Comparison of ENCODE assay signal across 14 cellular contexts in genomic region chr1:155650231-155650757, GRCh38. TPM values are rescaled to one million over a fixed set of nuclear protein-coding genes. Genes with fewer than 3 reads are reported as not detected.
DNase-seq lines count a peak whose midpoint lies in the region; ATAC-seq, FAIRE-seq and TF ChIP-seq lines count a peak whose summit lies in the region.
"Had no signal": no experiment of that assay in that cellular context is flagged by ENCODE, and none has a peak within 500 bp of the region (broad histone marks: within the 10 kb centered on the region; RNA-seq: fewer than 3 reads in every experiment).

No MANE protein-coding gene starts in this region.

- FAIRE-seq in A549 (lab: Jason Lieb, UNC), result no peak
- FAIRE-seq: TTC549 had no signal

- H3K27ac ChIP-seq in A549 (peak overlapping the region; percentile 25 to 71; a peak in 3 of 6 replicates), epithelial cell of prostate (peak overlapping the region; percentile 84)
- H3K27ac ChIP-seq: vagina had no signal

- no peak for TF ChIP-seq RAD21 in A549 (conservative IDR thresholded peaks at IDR 0.05 in 1 of 2, IDR thresholded peaks at IDR 0.05 in 1 of 2)

- peaks cover 61% of the 10 kb centered on the region for H3K4me1 ChIP-seq in A549

- TF ChIP-seq POLR2A in A549 (IDR thresholded peaks at IDR 0.05; ENCODE audit: low read length), result no peak

- WGBS in A549 (ENCODE audit: missing lambda C conversion rate), result 96% methylated on average over 7 of the region's 7 CpGs

- H3K4me3 ChIP-seq in A549, result no peak overlapping the region

- TF ChIP-seq CTCF in A549 (IDR thresholded peaks at IDR 0.05), result no peak

- CTCF ChIA-PET in A549 (lab: Yijun Ruan, JAX), result interaction anchor here (0.7 to 2.7 kb wide), 5 partner anchors 63 to 457 kb away, joined by 3 to 10 read pairs (median 4); no protein-coding TSS in a partner anchor

- H3K9me3 ChIP-seq in A549, result no peaks in the 10 kb centered on the region
- H3K9me3 ChIP-seq: vagina had no signal

- peak overlapping the region; percentile 84 for H3K4me2 ChIP-seq in A549

- TF ChIP-seq EP300 in A549 (IDR thresholded peaks at IDR 0.05), result no peak

- DNase-seq in A549 (ENCODE audit: low read depth in 1 of 2, low spot score in 1 of 2) (no peak), HT1080 (ENCODE audit: low read depth) (peak; percentile 14), SIG-M5 treated with dmso at 0.1 percent for 504 hours (lab: John Stamatoyannopoulos, UW; ENCODE audit: unreplicated experiment) (peak; percentile 95), epithelial cell of prostate (ENCODE audit: low read depth, low spot score) (no peak), left lobe of liver (ENCODE audit: low spot score) (no peak)
- no peak for DNase-seq in activated CD4-positive, alpha-beta T cell treated with anti-CD3 and anti-CD28 coated beads, Interleukin-2, amount 50 U/mL, for 4 hours
- DNase-seq: activated CD4-positive, alpha-beta memory T cell treated with anti-CD3 and anti-CD28 coated beads for 36 hours; activated T-cell treated with anti-CD3 and anti-CD28 coated beads, Interleukin-2, amount 50 U/mL, for 4 hours; dermis blood vessel endothelial cell; stimulated activated CD4-positive, alpha-beta T cell treated with anti-CD3 and anti-CD28 coated beads, Interleukin-4, amount 100 ng/mL, for 1 hour had no signal

- POLR2A ChIA-PET in A549 (lab: Yijun Ruan, JAX), result no interaction called here

- ATAC-seq in A549, result no peak
- no peak for ATAC-seq in HG02623 (IDR thresholded peaks at IDR 0.05; ENCODE audit: unreplicated experiment)
- no peak for ATAC-seq in left lobe of liver
- ATAC-seq in GM18520 (IDR thresholded peaks at IDR 0.05; ENCODE audit: unreplicated experiment), result no peak
- ATAC-seq: activated T-cell treated with anti-CD3 and anti-CD28 coated beads, Interleukin-2, amount 50 U/mL, for 4 hours had no signal

TF ChIP-seq in A549, 52 proteins besides CTCF, POLR2A, EP300 and RAD21:
- TF ChIP-seq, protein P1, sequence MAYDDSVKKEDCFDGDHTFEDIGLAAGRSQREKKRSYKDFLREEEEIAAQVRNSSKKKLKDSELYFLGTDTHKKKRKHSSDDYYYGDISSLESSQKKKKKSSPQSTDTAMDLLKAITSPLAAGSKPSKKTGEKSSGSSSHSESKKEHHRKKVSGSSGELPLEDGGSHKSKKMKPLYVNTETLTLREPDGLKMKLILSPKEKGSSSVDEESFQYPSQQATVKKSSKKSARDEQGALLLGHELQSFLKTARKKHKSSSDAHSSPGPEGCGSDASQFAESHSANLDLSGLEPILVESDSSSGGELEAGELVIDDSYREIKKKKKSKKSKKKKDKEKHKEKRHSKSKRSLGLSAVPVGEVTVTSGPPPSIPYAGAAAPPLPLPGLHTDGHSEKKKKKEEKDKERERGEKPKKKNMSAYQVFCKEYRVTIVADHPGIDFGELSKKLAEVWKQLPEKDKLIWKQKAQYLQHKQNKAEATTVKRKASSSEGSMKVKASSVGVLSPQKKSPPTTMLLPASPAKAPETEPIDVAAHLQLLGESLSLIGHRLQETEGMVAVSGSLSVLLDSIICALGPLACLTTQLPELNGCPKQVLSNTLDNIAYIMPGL (CRISPR knock-in tag; IDR thresholded peaks at IDR 0.05; ENCODE audit: borderline replicate concordance), result no peak
- no peak for TF ChIP-seq BCL3 (IDR thresholded peaks at IDR 0.05)
- TF ChIP-seq HEYL (CRISPR knock-in tag; IDR thresholded peaks at IDR 0.05), result no peak

RNA-seq across cellular contexts. Expression of gene YY1AP1, which starts 38.3 kb away (rescaled TPM):
- 83.5 and 91.5 TPM in 2 replicates for polyA plus RNA-seq in A549 (2011; rRNA removed)
- 35.8 and 41.6 TPM in 2 replicates for polyA plus RNA-seq in A549 (2012; cell fraction: cytosol; rRNA removed)
- 42.9 and 56.6 TPM in 2 replicates for polyA plus RNA-seq in A549 (2012; cell fraction: nucleus; rRNA removed)
- polyA plus RNA-seq in A549 (2017; fragmentation: RNase III; extraction: RNeasy Plus Mini Kit Qiagen cat#74134 plus additional on column Dnase treatment), result 33.5 to 34.2 TPM (median 33.8 TPM) in 3 replicates
- 49.1 and 54.4 TPM in 2 replicates for polyA minus RNA-seq in A549 (2011; rRNA and poly(A)+ RNA removed)
- total RNA-seq in HT1080 (2014; rRNA removed; shearing (Covaris generic)), result 33.8 and 40.3 TPM in 2 replicates
- 53.2 and 66.1 TPM in 2 replicates for polyA plus RNA-seq in HT1080 (2015; cell fraction: cytosol; rRNA removed)
- 61.7 and 91.9 TPM in 2 replicates for polyA plus RNA-seq in HT1080 (2015; cell fraction: nucleus; rRNA removed)
- 20.4 TPM for total RNA-seq in left lobe of liver

RNA-seq across cellular contexts. Expression of gene DAP3, which starts 38.6 kb away (rescaled TPM):
- polyA plus RNA-seq in A549 (2011; rRNA removed) (171 and 182 TPM in 2 replicates), A549 (2017; fragmentation: RNase III; extraction: RNeasy Plus Mini Kit Qiagen cat#74134 plus additional on column Dnase treatment) (94.8 to 102 TPM (median 96.3 TPM) in 3 replicates)
- 106 and 114 TPM in 2 replicates for polyA plus RNA-seq in A549 (2012; cell fraction: cytosol; rRNA removed)
- polyA plus RNA-seq in A549 (2012; cell fraction: nucleus; rRNA removed), result 107 and 111 TPM in 2 replicates
- 143 and 168 TPM in 2 replicates for polyA minus RNA-seq in A549 (2011; rRNA and poly(A)+ RNA removed)
- total RNA-seq in HT1080 (2014; rRNA removed; shearing (Covaris generic)), result 52.7 and 72.5 TPM in 2 replicates
- 112 and 118 TPM in 2 replicates for polyA plus RNA-seq in HT1080 (2015; cell fraction: cytosol; rRNA removed)
- 186 and 207 TPM in 2 replicates for polyA plus RNA-seq in HT1080 (2015; cell fraction: nucleus; rRNA removed)
- 62.7 TPM for total RNA-seq in left lobe of liver

RNA-seq across cellular contexts. Expression of gene MSTO1, which starts 40.3 kb away (rescaled TPM):
- polyA plus RNA-seq in A549 (2011; rRNA removed) (28.3 and 35.5 TPM in 2 replicates), A549 (2017; fragmentation: RNase III; extraction: RNeasy Plus Mini Kit Qiagen cat#74134 plus additional on column Dnase treatment) (37.5 to 43.5 TPM (median 43.5 TPM) in 3 replicates)
- polyA plus RNA-seq in A549 (2012; cell fraction: cytosol; rRNA removed), result 25.8 and 32.2 TPM in 2 replicates
- 128 and 129 TPM in 2 replicates for polyA plus RNA-seq in A549 (2012; cell fraction: nucleus; rRNA removed)
- 65.5 and 69.8 TPM in 2 replicates for polyA minus RNA-seq in A549 (2011; rRNA and poly(A)+ RNA removed)
- total RNA-seq in HT1080 (2014; rRNA removed; shearing (Covaris generic)), result 26.0 and 27.4 TPM in 2 replicates
- polyA plus RNA-seq in HT1080 (2015; cell fraction: cytosol; rRNA removed), result 13.4 and 15.8 TPM in 2 replicates
- 76.6 and 87.8 TPM in 2 replicates for polyA plus RNA-seq in HT1080 (2015; cell fraction: nucleus; rRNA removed)
- total RNA-seq in left lobe of liver, result 23.7 TPM

Comparison
In these comparisons a context has a peak if more than half of its experiments do, and no peak if none do; other contexts are left out.
1. DNase-seq: peak in HT1080 (single experiment) and SIG-M5 treated with dmso at 0.1 percent for 504 hours (single experiment); none in A549 (0 of 2), epithelial cell of prostate (single experiment), left lobe of liver (single experiment) and activated CD4-positive, alpha-beta T cell treated with anti-CD3 and anti-CD28 coated beads, Interleukin-2, amount 50 U/mL, for 4 hours (0 of 2).